8 cellular contexts compared by ENCODE assay signal in genomic region chr5:119275873-119276214, GRCh38.
DNase-seq lines count a peak whose midpoint lies in the region; ATAC-seq and TF ChIP-seq lines count a peak whose summit lies in the region.

No MANE protein-coding gene starts in this region.

- H3K9me3 ChIP-seq in CD4-positive, CD25-positive, alpha-beta regulatory T cell (ENCODE audit: control insufficient read depth in 2 of 2, low read length in 2 of 2): no peaks in the 10 kb centered on the region
- no peaks in the 10 kb centered on the region for H3K9me3 ChIP-seq in tibial artery

- H3K4me1 ChIP-seq in CD4-positive, CD25-positive, alpha-beta regulatory T cell (ENCODE audit: control insufficient read depth, insufficient read depth, low read length, poor library complexity, severe bottlenecking): peaks cover 99% of the 10 kb centered on the region
- H3K4me1 ChIP-seq in tibial artery: peaks cover 0 to 53% (median 30%) of the 10 kb centered on the region in 4 donors

- H3K4me1 Mint-ChIP-seq in CD4-positive, CD25-positive, alpha-beta regulatory T cell: peaks cover 53 to 98% (median 90%) of the 10 kb centered on the region in 4 donors
- peaks cover 100% of the 10 kb centered on the region for H3K4me1 Mint-ChIP-seq in activated T-helper 1 cell treated with anti-CD3 and anti-CD28 coated beads, Interleukin-12 subunit alpha, Interleukin-12 subunit beta, Interleukin-2, Interleukin-4 antibody, amounts not matched to agents 30 ng/mL and 10 ng/mL and 1 ng/mL, durations not matched to agents 14 hours and 24 hours and 36 hours (ENCODE audit: low read depth)

- no peaks in the 10 kb centered on the region for H3K27me3 ChIP-seq in CD4-positive, CD25-positive, alpha-beta regulatory T cell (ENCODE audit: control insufficient read depth, insufficient read depth, low read length)
- H3K27me3 ChIP-seq in tibial artery: no peaks in the 10 kb centered on the region

- H3K36me3 Mint-ChIP-seq in CD4-positive, CD25-positive, alpha-beta regulatory T cell: peaks cover 27% of the 10 kb centered on the region
- H3K36me3 Mint-ChIP-seq in activated T-helper 1 cell treated with anti-CD3 and anti-CD28 coated beads, Interleukin-12 subunit alpha, Interleukin-12 subunit beta, Interleukin-2, Interleukin-4 antibody, amounts not matched to agents 30 ng/mL and 10 ng/mL and 1 ng/mL, durations not matched to agents 14 hours and 24 hours and 36 hours (ENCODE audit: low read depth): peaks cover 13% of the 10 kb centered on the region

- peak overlapping the region; percentile 98 for H3K4me3 ChIP-seq in CD4-positive, CD25-positive, alpha-beta regulatory T cell (ENCODE audit: low read depth, low read length)
- no peak overlapping the region for H3K4me3 ChIP-seq in tibial artery

- peak overlapping the region; percentile 88 for H3K27ac ChIP-seq in CD4-positive, CD25-positive, alpha-beta regulatory T cell (ENCODE audit: insufficient read depth, low read length, poor library complexity, severe bottlenecking)
- peak overlapping the region; percentile 53 to 97 for H3K27ac ChIP-seq in tibial artery

- intact Hi-C loops in activated T-helper 1 cell treated with anti-CD3 and anti-CD28 coated beads, Interleukin-12 subunit alpha, Interleukin-12 subunit beta, Interleukin-2, Interleukin-4 antibody, amounts not matched to agents 30 ng/mL and 10 ng/mL and 1 ng/mL, durations not matched to agents 14 hours and 24 hours and 36 hours (cut with micrococcal nuclease): loop anchor here (1.0 to 2.0 kb wide), 5 partner anchors 11 to 245 kb away; no protein-coding TSS in a partner anchor
- intact Hi-C loops in tibial artery (cut with DNase I; ENCODE audit: low total_unique reads): no loop called here

- peak; percentile 26 to 36 for ATAC-seq in CD4-positive, CD25-positive, alpha-beta regulatory T cell (ENCODE audit: low read depth in 2 of 2)
- ATAC-seq in GM19467 (IDR thresholded peaks at IDR 0.05; ENCODE audit: unreplicated experiment) (peak; percentile 81), HG03442 (IDR thresholded peaks at IDR 0.05; ENCODE audit: unreplicated experiment) (peak; percentile 62)

- no peaks in the 10 kb centered on the region for H3K27me3 Mint-ChIP-seq in CD4-positive, CD25-positive, alpha-beta regulatory T cell
- no peaks in the 10 kb centered on the region for H3K27me3 Mint-ChIP-seq in activated T-helper 1 cell treated with anti-CD3 and anti-CD28 coated beads, Interleukin-12 subunit alpha, Interleukin-12 subunit beta, Interleukin-2, Interleukin-4 antibody, amounts not matched to agents 30 ng/mL and 10 ng/mL and 1 ng/mL, durations not matched to agents 14 hours and 24 hours and 36 hours (ENCODE audit: insufficient read depth)

- H3K27ac Mint-ChIP-seq in CD4-positive, CD25-positive, alpha-beta regulatory T cell: peak overlapping the region; percentile 94 to 99 (median 98)
- peak overlapping the region; percentile 95 for H3K27ac Mint-ChIP-seq in activated T-helper 1 cell treated with anti-CD3 and anti-CD28 coated beads, Interleukin-12 subunit alpha, Interleukin-12 subunit beta, Interleukin-2, Interleukin-4 antibody, amounts not matched to agents 30 ng/mL and 10 ng/mL and 1 ng/mL, durations not matched to agents 14 hours and 24 hours and 36 hours

- peak overlapping the region; percentile 96 to 99 (median 98) for H3K4me3 Mint-ChIP-seq in CD4-positive, CD25-positive, alpha-beta regulatory T cell
- peak overlapping the region; percentile 99 for H3K4me3 Mint-ChIP-seq in activated T-helper 1 cell treated with anti-CD3 and anti-CD28 coated beads, Interleukin-12 subunit alpha, Interleukin-12 subunit beta, Interleukin-2, Interleukin-4 antibody, amounts not matched to agents 30 ng/mL and 10 ng/mL and 1 ng/mL, durations not matched to agents 14 hours and 24 hours and 36 hours

- peaks cover 3% of the 10 kb centered on the region for H3K36me3 ChIP-seq in CD4-positive, CD25-positive, alpha-beta regulatory T cell (ENCODE audit: control insufficient read depth, insufficient read depth, low read length)
- H3K36me3 ChIP-seq in tibial artery: no peaks in the 10 kb centered on the region

- peak in 1 of 3 donors; percentile 62 for DNase-seq in CD4-positive, CD25-positive, alpha-beta regulatory T cell
- DNase-seq in activated T-helper 1 cell treated with anti-CD3 and anti-CD28 coated beads, Interleukin-12 subunit alpha, Interleukin-12 subunit beta, Interleukin-2, Interleukin-4 antibody, amounts not matched to agents 30 ng/mL and 10 ng/mL and 1 ng/mL, durations not matched to agents 14 hours and 24 hours and 36 hours (ENCODE audit: low spot score): no peak
- DNase-seq in tibial artery (no peak), NCI-H1694 (lab: John Stamatoyannopoulos, UW) (no peak), DMS79 treated with DMSO at 0.1 percent for 48 hours (lab: John Stamatoyannopoulos, UW) (no peak)
- DNase-seq in effector CD4-positive, alpha-beta T cell: no peak

- TF ChIP-seq CTCF in tibial artery (IDR thresholded peaks at IDR 0.05): no peak

- peaks cover 0 to 3% (median 0%) of the 10 kb centered on the region in 7 donors for H3K9me3 Mint-ChIP-seq in CD4-positive, CD25-positive, alpha-beta regulatory T cell
- H3K9me3 Mint-ChIP-seq in activated T-helper 1 cell treated with anti-CD3 and anti-CD28 coated beads, Interleukin-12 subunit alpha, Interleukin-12 subunit beta, Interleukin-2, Interleukin-4 antibody, amounts not matched to agents 30 ng/mL and 10 ng/mL and 1 ng/mL, durations not matched to agents 14 hours and 24 hours and 36 hours: no peaks in the 10 kb centered on the region

Comparison
In these comparisons a context has a peak if more than half of its experiments do, and no peak if none do; other contexts are left out.
1. ATAC-seq: peak in every context shown above with its lines; median percentile 81 in GM19467; 62 in HG03442; 31 in CD4-positive, CD25-positive, alpha-beta regulatory T cell.